Comparison of ENCODE assay signal across 29 cellular contexts in the genomic region with DNA sequence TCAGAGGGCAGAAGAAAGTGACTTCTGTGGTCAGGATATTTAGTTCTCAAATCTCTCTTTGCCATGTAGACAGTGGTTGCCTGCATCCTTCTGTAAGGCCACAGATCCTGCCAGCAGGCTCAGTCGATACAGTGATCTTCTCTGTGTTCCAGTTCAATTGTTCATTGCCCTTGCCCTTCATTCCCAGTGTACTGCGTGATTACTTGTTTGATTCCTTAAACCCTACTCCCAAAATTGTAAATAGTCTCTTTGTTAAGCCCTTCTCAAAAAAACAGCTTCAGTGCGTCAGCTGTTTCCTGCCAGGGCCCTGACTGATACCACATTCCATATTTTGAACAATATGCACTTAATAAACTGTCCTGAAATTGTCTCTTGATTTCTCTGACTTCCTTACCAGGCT. TPM values are rescaled to one million over a fixed set of nuclear protein-coding genes. Genes with fewer than 3 reads are reported as not detected.
"Had no signal": no experiment of that assay in that cellular context is flagged by ENCODE, and none has a peak within 500 bp of the region (broad histone marks: within the 10 kb centered on the region; RNA-seq: fewer than 3 reads in every experiment).

No MANE protein-coding gene starts in this region.

- H3K4me3 ChIP-seq: cardiac muscle cell had no signal

- H3K4me1 Mint-ChIP-seq: activated CD4-positive, alpha-beta T cell treated with anti-CD3 and anti-CD28 coated beads, Interleukin-2, amount 10 ng/mL, durations not matched to agents 24 days and 14 days; activated T-helper 17 cell treated with anti-CD3 and anti-CD28 coated beads, Interleukin-2, amount 50 U/mL, for 72 hours; brain had no signal

- H3K4me3 Mint-ChIP-seq: activated CD4-positive, alpha-beta T cell treated with anti-CD3 and anti-CD28 coated beads, Interleukin-2, amount 10 ng/mL, durations not matched to agents 24 days and 14 days; activated naive CD4-positive, alpha-beta T cell treated with anti-CD3 and anti-CD28 coated beads for 36 hours; activated naive CD8-positive, alpha-beta T cell; activated T-helper 17 cell treated with anti-CD3 and anti-CD28 coated beads, Interleukin-2, amount 50 U/mL, for 72 hours; brain; T-helper 1 cell treated with Interleukin-12 subunit alpha and Interleukin-12 subunit beta and Interleukin-4 antibody, amounts not matched to agents 30 μg/mL and 1 μg/mL, for 36 hours; WTC11 had no signal

- H3K27me3 Mint-ChIP-seq: activated CD4-positive, alpha-beta T cell treated with anti-CD3 and anti-CD28 coated beads, Interleukin-2, amount 10 ng/mL, durations not matched to agents 24 days and 14 days; activated T-helper 17 cell treated with anti-CD3 and anti-CD28 coated beads, Interleukin-2, amount 50 U/mL, for 72 hours; brain had no signal

- H3K9me3 Mint-ChIP-seq: activated CD4-positive, alpha-beta T cell treated with anti-CD3 and anti-CD28 coated beads, Interleukin-2, amount 10 ng/mL, durations not matched to agents 24 days and 14 days; activated naive CD4-positive, alpha-beta T cell treated with anti-CD3 and anti-CD28 coated beads for 36 hours; activated T-helper 17 cell treated with anti-CD3 and anti-CD28 coated beads, Interleukin-2, amount 50 U/mL, for 72 hours; brain; T-helper 1 cell treated with Interleukin-12 subunit alpha and Interleukin-12 subunit beta and Interleukin-4 antibody, amounts not matched to agents 30 μg/mL and 1 μg/mL, for 36 hours; WTC11 had no signal

- H3K27ac Mint-ChIP-seq: activated CD4-positive, alpha-beta T cell treated with anti-CD3 and anti-CD28 coated beads, Interleukin-2, amount 10 ng/mL, durations not matched to agents 24 days and 14 days; activated naive CD4-positive, alpha-beta T cell treated with anti-CD3 and anti-CD28 coated beads for 36 hours; activated naive CD8-positive, alpha-beta T cell; activated T-helper 17 cell treated with anti-CD3 and anti-CD28 coated beads, Interleukin-2, amount 50 U/mL, for 72 hours; brain; T-helper 1 cell treated with Interleukin-12 subunit alpha and Interleukin-12 subunit beta and Interleukin-4 antibody, amounts not matched to agents 30 μg/mL and 1 μg/mL, for 36 hours; WTC11 had no signal

- DNase-seq: activated CD4-positive, alpha-beta T cell treated with anti-CD3 and anti-CD28 coated beads, Interleukin-2, amount 10 ng/mL, durations not matched to agents 24 days and 14 days; activated CD4-positive, alpha-beta T cell treated with anti-CD3 and anti-CD28 coated beads, Interleukin-2, amount 50 U/mL, for 48 hours; activated CD4-positive, CD25-positive, alpha-beta regulatory T cell treated with anti-CD3 and anti-CD28 coated beads, Interleukin-2, amount 50 U/mL, for 72 hours; activated CD8-positive, alpha-beta memory T cell treated with anti-CD3 and anti-CD28 coated beads for 24 hours; activated gamma-delta T cell; activated naive CD4-positive, alpha-beta T cell treated with anti-CD3 and anti-CD28 coated beads for 36 hours; activated T-cell treated with anti-CD3 and anti-CD28 coated beads, Interleukin-2, amount 50 U/mL, for 48 hours; amygdala; KG1; MV-4-11; NCI-H1092 treated with DMSO at 0.1 percent for 48 hours; NCI-H1417 treated with DMSO at 0.1 percent for 48 hours; NCI-H1694; NCI-H2029 treated with DMSO at 0.1 percent for 48 hours; NCI-H345; NCI-H510A; NCI-H526 treated with DMSO at 0.1 percent for 48 hours; NCI-H82; RPMI8226 had no signal

- H3K36me3 Mint-ChIP-seq: activated naive CD8-positive, alpha-beta T cell; brain; WTC11 had no signal

RNA-seq across cellular contexts. Expression of gene TYR, which starts 9.3 kb away (rescaled TPM):
- total RNA-seq: activated CD4-positive, alpha-beta T cell treated with anti-CD3 and anti-CD28 coated beads, Interleukin-2, amount 10 ng/mL, durations not matched to agents 24 days and 14 days; activated naive CD4-positive, alpha-beta T cell treated with anti-CD3 and anti-CD28 coated beads for 36 hours; activated T-helper 17 cell treated with anti-CD3 and anti-CD28 coated beads, Interleukin-2, amount 50 U/mL, for 72 hours; astrocyte; cardiac muscle cell; MCF 10A; OCI-LY7; Right ventricle myocardium inferior; WTC11 had no signal
